Comparison of ENCODE assay signal across 12 cellular contexts in the genomic region with DNA sequence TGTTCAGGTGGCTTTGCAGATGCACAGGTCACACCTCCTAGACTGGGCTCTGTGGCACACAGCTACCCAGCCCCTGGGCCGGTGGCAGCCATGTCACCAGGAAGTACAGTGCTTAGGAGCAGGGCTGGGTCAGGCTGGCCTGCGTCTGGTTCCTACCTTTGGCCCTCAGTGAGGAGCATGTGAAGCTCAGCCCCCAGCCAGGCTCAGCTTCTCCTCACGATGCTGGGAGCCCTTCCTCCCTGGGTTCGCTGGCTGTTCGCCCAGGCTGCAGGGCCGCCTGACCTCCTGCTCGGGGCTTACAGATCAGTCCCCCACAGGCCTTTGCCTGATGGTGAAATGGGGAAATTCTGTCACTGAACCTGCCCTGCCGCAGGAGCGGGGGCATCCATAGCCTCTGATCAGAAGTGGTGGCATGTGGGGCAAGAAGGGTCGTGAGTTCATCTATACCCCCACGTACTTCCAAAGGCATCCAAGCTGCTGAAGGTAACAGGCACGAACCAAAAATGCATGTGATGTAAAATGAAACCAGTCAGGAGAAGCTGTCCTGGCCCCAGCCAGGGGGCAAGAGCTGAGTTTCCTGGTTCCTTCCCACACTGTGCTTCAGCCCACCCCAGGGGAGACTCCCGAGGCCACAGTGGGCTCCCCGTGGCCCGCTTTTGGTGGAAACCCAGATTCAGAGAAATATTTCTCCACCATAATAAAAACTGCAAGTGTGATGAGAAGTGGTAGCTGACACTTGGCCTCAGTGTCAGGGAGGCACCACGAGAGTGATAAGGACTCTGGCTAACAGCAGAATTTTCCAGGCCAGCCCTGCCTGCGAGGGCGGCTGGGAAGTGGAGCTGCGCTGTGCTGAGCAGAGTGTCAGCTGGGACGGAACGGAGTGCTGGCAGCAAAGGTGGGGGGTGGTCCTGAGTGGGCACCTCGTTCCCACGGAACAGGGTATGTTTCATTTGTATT. TPM values are rescaled to one million over a fixed set of nuclear protein-coding genes. Genes with fewer than 3 reads are reported as not detected.
DNase-seq lines count a peak whose midpoint lies in the region; ATAC-seq and TF ChIP-seq lines count a peak whose summit lies in the region.
"Had no signal": no experiment of that assay in that cellular context is flagged by ENCODE, and none has a peak within 500 bp of the region (broad histone marks: within the 10 kb centered on the region; RNA-seq: fewer than 3 reads in every experiment).

No MANE protein-coding gene starts in this region.

- H3K36me3 ChIP-seq in iPS-15b (ENCODE audit: control insufficient read depth, insufficient read depth, low read length) = peaks cover 6% of the 10 kb centered on the region
- H3K36me3 ChIP-seq in subcutaneous abdominal adipose tissue (ENCODE audit: control insufficient read depth in 5 of 5, insufficient read depth in 5 of 5, low read length in 5 of 5) = peaks cover 0 to 32% (median 8%) of the 10 kb centered on the region in 5 donors

- H3K27me3 Mint-ChIP-seq in activated CD8-positive, alpha-beta memory T cell treated with anti-CD3 and anti-CD28 coated beads, Interleukin-2, amount 10 ng/mL, durations not matched to agents 7 days and 5 days = no peaks in the 10 kb centered on the region
- no peaks in the 10 kb centered on the region for H3K27me3 Mint-ChIP-seq in activated CD4-positive, alpha-beta memory T cell treated with anti-CD3 and anti-CD28 coated beads for 36 hours

- no peak for TF ChIP-seq POLR2A in GM18505 (IDR thresholded peaks at IDR 0.05; ENCODE audit: borderline replicate concordance, extremely low read depth, insufficient read depth, insufficient read length)

- DNase-seq in activated CD8-positive, alpha-beta memory T cell treated with anti-CD3 and anti-CD28 coated beads, Interleukin-2, amount 10 ng/mL, durations not matched to agents 7 days and 5 days = no peak
- no peak for DNase-seq in activated CD8-positive, alpha-beta memory T cell treated with anti-CD3 and anti-CD28 coated beads, Interleukin-2, amount 50 U/mL, for 4 hours
- no peak for DNase-seq in activated CD4-positive, alpha-beta memory T cell treated with anti-CD3 and anti-CD28 coated beads for 36 hours
- no peak for DNase-seq in NCI-H1105 (lab: John Stamatoyannopoulos, UW)
- DNase-seq: activated naive CD4-positive, alpha-beta T cell treated with anti-CD3 and anti-CD28 coated beads, Interleukin-2, amount 50 U/mL, for 16 hours; hippocampal formation; NCI-H526 treated with DMSO at 0.1 percent for 48 hours had no signal

- H3K4me1 ChIP-seq in iPS-15b (ENCODE audit: control insufficient read depth, insufficient read depth, low read length) (peaks cover 9% of the 10 kb centered on the region), subcutaneous abdominal adipose tissue (ENCODE audit: control insufficient read depth in 5 of 5, insufficient read depth in 5 of 5, low read length in 5 of 5) (peaks cover 3 to 41% (median 37%) of the 10 kb centered on the region in 5 donors)

- peak overlapping the region; percentile 39 for H3K4me3 Mint-ChIP-seq in activated CD8-positive, alpha-beta memory T cell treated with anti-CD3 and anti-CD28 coated beads, Interleukin-2, amount 10 ng/mL, durations not matched to agents 7 days and 5 days
- H3K4me3 Mint-ChIP-seq in activated CD4-positive, alpha-beta memory T cell treated with anti-CD3 and anti-CD28 coated beads for 36 hours = peak overlapping the region; percentile 2

- H3K9me3 ChIP-seq in iPS-15b (ENCODE audit: control insufficient read depth, insufficient read depth, low read length) (no peaks in the 10 kb centered on the region), subcutaneous abdominal adipose tissue (ENCODE audit: control insufficient read depth in 5 of 5, low read length in 5 of 5) (no peaks in the 10 kb centered on the region)
- H3K9me3 ChIP-seq: suprapubic skin had no signal

- H3K9ac ChIP-seq in iPS-15b (ENCODE audit: low read depth, low read length) (peak overlapping the region; percentile 8), subcutaneous abdominal adipose tissue (ENCODE audit: low read length in 5 of 5) (peak overlapping the region in 4 of 5 donors; percentile 6 to 41 (median 14))

- peaks cover 51% of the 10 kb centered on the region for H3K4me1 Mint-ChIP-seq in activated CD8-positive, alpha-beta memory T cell treated with anti-CD3 and anti-CD28 coated beads, Interleukin-2, amount 10 ng/mL, durations not matched to agents 7 days and 5 days
- H3K4me1 Mint-ChIP-seq in activated CD4-positive, alpha-beta memory T cell treated with anti-CD3 and anti-CD28 coated beads for 36 hours (ENCODE audit: low read depth) = peaks cover 33% of the 10 kb centered on the region

- H3K4me3 ChIP-seq in iPS-15b (ENCODE audit: low read depth, low read length) (no peak overlapping the region), subcutaneous abdominal adipose tissue (ENCODE audit: low read depth in 1 of 5, low read length in 5 of 5) (no peak overlapping the region)
- H3K4me3 ChIP-seq: suprapubic skin had no signal

- POLR2A ChIA-PET in activated CD4-positive, alpha-beta memory T cell treated with anti-CD3 and anti-CD28 coated beads for 36 hours (lab: Charles Lee) = interaction anchor here (1.2 to 1.6 kb wide), 2 partner anchors 10 to 24 kb away, joined by 3 to 7 read pairs; partner anchors contain the start of gene SPATA2

- H3K27ac Mint-ChIP-seq in activated CD8-positive, alpha-beta memory T cell treated with anti-CD3 and anti-CD28 coated beads, Interleukin-2, amount 10 ng/mL, durations not matched to agents 7 days and 5 days = peak overlapping the region; percentile 93
- H3K27ac Mint-ChIP-seq in activated CD4-positive, alpha-beta memory T cell treated with anti-CD3 and anti-CD28 coated beads for 36 hours = peak overlapping the region; percentile 87

- H3K27me3 ChIP-seq in iPS-15b (ENCODE audit: control insufficient read depth, insufficient read depth, low read length) (no peaks in the 10 kb centered on the region), subcutaneous abdominal adipose tissue (ENCODE audit: control insufficient read depth in 5 of 5, insufficient read depth in 4 of 5, low read length in 5 of 5) (no peaks in the 10 kb centered on the region)
- H3K27me3 ChIP-seq: suprapubic skin had no signal

- no peak for ATAC-seq in activated CD8-positive, alpha-beta memory T cell treated with anti-CD3 and anti-CD28 coated beads, Interleukin-2, amount 10 ng/mL, durations not matched to agents 7 days and 5 days
- ATAC-seq in GM18505 (IDR thresholded peaks at IDR 0.05; ENCODE audit: unreplicated experiment) (no peak), HG02763 (IDR thresholded peaks at IDR 0.05; ENCODE audit: unreplicated experiment) (no peak)

- peaks cover 6% of the 10 kb centered on the region for H3K36me3 Mint-ChIP-seq in activated CD8-positive, alpha-beta memory T cell treated with anti-CD3 and anti-CD28 coated beads, Interleukin-2, amount 10 ng/mL, durations not matched to agents 7 days and 5 days
- H3K36me3 Mint-ChIP-seq in activated CD4-positive, alpha-beta memory T cell treated with anti-CD3 and anti-CD28 coated beads for 36 hours = peaks cover 9% of the 10 kb centered on the region

- intact Hi-C loops in activated CD4-positive, alpha-beta memory T cell treated with anti-CD3 and anti-CD28 coated beads for 36 hours (cut with micrococcal nuclease) = loop anchor here (5.0 kb wide), 1 partner anchor 35 kb away; no protein-coding TSS in a partner anchor

- H3K9me3 Mint-ChIP-seq in activated CD8-positive, alpha-beta memory T cell treated with anti-CD3 and anti-CD28 coated beads, Interleukin-2, amount 10 ng/mL, durations not matched to agents 7 days and 5 days (ENCODE audit: low read depth) = no peaks in the 10 kb centered on the region
- H3K9me3 Mint-ChIP-seq in activated CD4-positive, alpha-beta memory T cell treated with anti-CD3 and anti-CD28 coated beads for 36 hours = no peaks in the 10 kb centered on the region

- no peak overlapping the region for H3K27ac ChIP-seq in subcutaneous abdominal adipose tissue (ENCODE audit: low read depth, low read length)
- H3K27ac ChIP-seq: suprapubic skin had no signal

- CTCF ChIA-PET in activated CD8-positive, alpha-beta memory T cell treated with anti-CD3 and anti-CD28 coated beads, Interleukin-2, amount 10 ng/mL, durations not matched to agents 7 days and 5 days (lab: Charles Lee) = interaction anchor here (0.9 to 3.2 kb wide), 9 partner anchors 8 to 408 kb away, joined by 3 to 17 read pairs (median 4); no protein-coding TSS in a partner anchor
- CTCF ChIA-PET in activated CD4-positive, alpha-beta memory T cell treated with anti-CD3 and anti-CD28 coated beads for 36 hours (lab: Charles Lee) = interaction anchor here (0.6 to 1.8 kb wide), 8 partner anchors 14 to 604 kb away, joined by 3 to 7 read pairs (median 3); no protein-coding TSS in a partner anchor

RNA-seq across cellular contexts. Expression of gene SPATA2, which starts 22.8 kb away (rescaled TPM):
- 10 to 100 TPM; 10.2 to 11.1 TPM for total RNA-seq in activated CD8-positive, alpha-beta memory T cell treated with anti-CD3 and anti-CD28 coated beads, Interleukin-2, amount 10 ng/mL, durations not matched to agents 7 days and 5 days
- total RNA-seq in activated CD4-positive, alpha-beta memory T cell treated with anti-CD3 and anti-CD28 coated beads for 36 hours = 1 to 10 TPM; 7.9 to 8.6 TPM

RNA-seq across cellular contexts. Expression of gene RNF114, which starts 43.7 kb away (rescaled TPM):
- total RNA-seq in activated CD8-positive, alpha-beta memory T cell treated with anti-CD3 and anti-CD28 coated beads, Interleukin-2, amount 10 ng/mL, durations not matched to agents 7 days and 5 days = 10 to 100 TPM; 65.2 to 74.4 TPM
- 10 to 100 TPM; 72.1 to 72.4 TPM for total RNA-seq in activated CD4-positive, alpha-beta memory T cell treated with anti-CD3 and anti-CD28 coated beads for 36 hours
